In the genomic region with DNA sequence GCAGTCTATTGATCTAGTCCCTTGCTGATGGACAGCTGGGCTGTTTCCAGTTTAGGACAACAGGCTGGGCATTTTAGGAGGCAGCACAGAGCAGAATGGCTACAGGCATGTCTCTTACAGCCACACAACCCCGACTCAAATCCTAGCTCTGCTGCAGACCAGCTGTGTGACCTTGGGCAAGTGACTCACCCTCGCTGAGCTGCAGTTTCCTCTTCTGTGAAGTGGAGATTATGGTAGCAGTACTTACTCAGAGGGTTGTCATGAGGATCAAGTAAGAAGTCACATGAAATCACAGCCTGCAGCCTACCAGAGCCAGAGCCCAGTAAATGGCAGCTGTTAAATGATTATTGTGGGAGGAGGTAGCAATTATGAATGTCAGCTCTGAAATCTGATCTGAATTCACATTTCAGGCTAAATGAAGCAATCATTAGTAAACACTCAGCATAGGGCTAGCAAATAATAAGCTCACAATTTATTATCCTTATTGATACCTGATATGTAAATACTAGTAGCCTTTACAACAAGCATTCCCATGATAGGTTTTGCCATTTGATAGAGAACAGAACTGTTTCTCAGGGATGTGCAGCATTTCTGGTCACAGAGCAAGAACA, we compare ENCODE assay signal across 9 cellular contexts. TPM values are rescaled to one million over a fixed set of nuclear protein-coding genes. Genes with fewer than 3 reads are reported as not detected.
DNase-seq lines count a peak whose midpoint lies in the region; FAIRE-seq and TF ChIP-seq lines count a peak whose summit lies in the region.
"Had no signal": no experiment of that assay in that cellular context is flagged by ENCODE, and none has a peak within 500 bp of the region (broad histone marks: within the 10 kb centered on the region; RNA-seq: fewer than 3 reads in every experiment).

No MANE protein-coding gene starts in this region.

- H2AFZ ChIP-seq in endothelial cell of umbilical vein (ENCODE audit: low read depth, low read length), result no peak overlapping the region
- no peak overlapping the region for H2AFZ ChIP-seq in MM.1S (ENCODE audit: low read length)

- FAIRE-seq in endothelial cell of umbilical vein (lab: Jason Lieb, UNC) (peak; percentile 100), small intestine (lab: Jason Lieb, UNC) (no peak), D721Med (lab: Jason Lieb, UNC) (no peak)

- no peaks in the 10 kb centered on the region for H3K9me1 ChIP-seq in endothelial cell of umbilical vein (replicated peaks; ENCODE audit: control insufficient read depth, extremely low read depth, insufficient read depth, low read length)

- no TSS peak for BruUV-seq in endothelial cell of umbilical vein (replicated peaks; lab: Mats Ljungman, UMichigan)

- WGBS in small intestine, 3 donors, result 4 to 17% (median 6%) methylated on average over 2 of the region's 2 CpGs

- H3K27me3 ChIP-seq in endothelial cell of umbilical vein (ENCODE audit: control insufficient read depth in 2 of 2, insufficient read depth in 2 of 2, low read length in 2 of 2) (no peaks in the 10 kb centered on the region), small intestine (ENCODE audit: control insufficient read depth in 2 of 2, insufficient read depth in 2 of 2, low read length in 2 of 2) (no peaks in the 10 kb centered on the region), MM.1S (replicated peaks; ENCODE audit: insufficient read depth, low read length) (no peaks in the 10 kb centered on the region)

- CTCF ChIA-PET in RWPE1 (lab: Yijun Ruan, JAX), result interaction anchor here (1.1 kb wide), 1 partner anchor 9 kb away, joined by 4 read pairs; no protein-coding TSS in a partner anchor
- CTCF ChIA-PET in endothelial cell of umbilical vein (lab: Charles Lee), result interaction anchor here (0.8 to 2.8 kb wide), 11 partner anchors 9 to 318 kb away, joined by 3 to 17 read pairs (median 7); partner anchors contain the start of gene MYEOV

- H3K4me3 ChIP-seq in endothelial cell of umbilical vein (replicated peaks in 1 of 3; ENCODE audit: insufficient read depth in 1 of 3, low read depth in 1 of 3, low read length in 3 of 3), result no peak overlapping the region
- no peak overlapping the region for H3K4me3 ChIP-seq in small intestine (ENCODE audit: low read depth in 1 of 2, low read length in 2 of 2)
- no peak overlapping the region for H3K4me3 ChIP-seq in MM.1S (ENCODE audit: low read length)
- H3K4me3 ChIP-seq: breast epithelium had no signal

- no peaks in the 10 kb centered on the region for H3K9me2 ChIP-seq in MM.1S (replicated peaks; ENCODE audit: insufficient read depth, low read length)

- H4K20me1 ChIP-seq in endothelial cell of umbilical vein (replicated peaks; ENCODE audit: control insufficient read depth, extremely low read depth, insufficient read depth, low read length), result no peaks in the 10 kb centered on the region
- H4K20me1 ChIP-seq in MM.1S (ENCODE audit: insufficient read depth, low read length), result 0 out of 2 replicates have a peak, but pooled peaks cover 3% of the 10 kb centered on the region

- peak; percentile 73 for TF ChIP-seq POLR2A in endothelial cell of umbilical vein (IDR thresholded peaks at IDR 0.05; ENCODE audit: low read depth, low read length)

- no peak for TF ChIP-seq CTCF in GM13976 (IDR thresholded peaks at IDR 0.05; ENCODE audit: borderline replicate concordance, control extremely low read depth, extremely low read depth, insufficient read depth, missing control alignments)
- no peak for TF ChIP-seq CTCF in RWPE1 (conservative IDR thresholded peaks at IDR 0.05; ENCODE audit: low read depth)
- TF ChIP-seq CTCF in endothelial cell of umbilical vein (IDR thresholded peaks at IDR 0.05; ENCODE audit: extremely low read depth in 1 of 2, insufficient read depth in 1 of 2, low read depth in 1 of 2, low read length in 2 of 2), result no peak
- TF ChIP-seq CTCF in D721Med (IDR thresholded peaks at IDR 0.05; ENCODE audit: insufficient read depth, missing control alignments), result no peak
- TF ChIP-seq CTCF in MM.1S (IDR thresholded peaks at IDR 0.05; ENCODE audit: low read length), result no peak

- intact Hi-C loops in endothelial cell of umbilical vein (cut with micrococcal nuclease), result loop anchor here (1.0 to 2.0 kb wide), 5 partner anchors 30 to 290 kb away; no protein-coding TSS in a partner anchor

- POLR2A ChIA-PET in RWPE1 (lab: Yijun Ruan, JAX; ENCODE audit: low non-redundant PET) (no interaction called here), endothelial cell of umbilical vein (lab: Charles Lee) (interaction anchor here (0.7 to 1.3 kb wide), 5 partner anchors 12 to 95 kb away, joined by 3 to 9 read pairs (median 4); partner anchors contain the start of gene MYEOV)

- dilution Hi-C loops in endothelial cell of umbilical vein (cut with MboI; ENCODE audit: extremely low pct_ligation_motif_present, low sequenced_read_pairs), result no loop called here

- H3K27ac ChIP-seq in RWPE1 (peak overlapping the region; percentile 69), endothelial cell of umbilical vein (ENCODE audit: insufficient read depth, low read depth, low read length) (peak overlapping the region; percentile 90), small intestine (ENCODE audit: low read depth in 1 of 2, low read length in 1 of 2) (no peak overlapping the region), MM.1S (ENCODE audit: low read length) (no peak overlapping the region)
- H3K27ac ChIP-seq: breast epithelium had no signal

- H3K9me3 ChIP-seq in endothelial cell of umbilical vein (replicated peaks; ENCODE audit: control insufficient read depth, insufficient read depth, low read length), result no peaks in the 10 kb centered on the region
- no peaks in the 10 kb centered on the region for H3K9me3 ChIP-seq in small intestine (ENCODE audit: control insufficient read depth, low read depth)
- H3K9me3 ChIP-seq in MM.1S (replicated peaks; ENCODE audit: insufficient read depth, low read length), result no peaks in the 10 kb centered on the region

- H3K79me2 ChIP-seq in endothelial cell of umbilical vein (ENCODE audit: control insufficient read depth, insufficient read depth, low read length) (no peaks in the 10 kb centered on the region), MM.1S (ENCODE audit: low read length) (peaks cover 17% of the 10 kb centered on the region)

- in situ Hi-C loops in GM13976 (cut with MboI; ENCODE audit: low sequenced_read_pairs, unreplicated experiment), result no loop called here

- H3K4me1 ChIP-seq in endothelial cell of umbilical vein (ENCODE audit: control insufficient read depth, extremely low read depth, insufficient read depth, low read length), result peaks cover 47% of the 10 kb centered on the region
- H3K4me1 ChIP-seq in small intestine (ENCODE audit: control insufficient read depth in 2 of 2, insufficient read depth in 1 of 2, low read depth in 1 of 2, low read length in 1 of 2), result no peaks in the 10 kb centered on the region
- no peaks in the 10 kb centered on the region for H3K4me1 ChIP-seq in MM.1S (ENCODE audit: low read length)
- H3K4me1 ChIP-seq: breast epithelium had no signal

- H3K4me2 ChIP-seq in endothelial cell of umbilical vein (ENCODE audit: insufficient read depth, low read length) (peak overlapping the region; percentile 41), MM.1S (ENCODE audit: low read depth, low read length) (no peak overlapping the region)

- H3K36me3 ChIP-seq in endothelial cell of umbilical vein (ENCODE audit: control insufficient read depth in 2 of 2, extremely low read depth in 1 of 2, insufficient read depth in 2 of 2, low read length in 2 of 2), result no peaks in the 10 kb centered on the region
- H3K36me3 ChIP-seq in small intestine (ENCODE audit: control insufficient read depth in 2 of 2, insufficient read depth in 2 of 2, low read length in 2 of 2), result no peaks in the 10 kb centered on the region
- no peaks in the 10 kb centered on the region for H3K36me3 ChIP-seq in MM.1S (replicated peaks; ENCODE audit: insufficient read depth, low read length)
- H3K36me3 ChIP-seq: breast epithelium had no signal

- H3F3A ChIP-seq in MM.1S (ENCODE audit: insufficient read depth, low read length), result no peaks in the 10 kb centered on the region

- peak overlapping the region; percentile 61 for H3K9ac ChIP-seq in endothelial cell of umbilical vein (replicated peaks; ENCODE audit: extremely low read depth, insufficient read depth, low read length)
- H3K9ac ChIP-seq in MM.1S (ENCODE audit: low read length), result no peak overlapping the region

- DNase-seq in GM13976 (ENCODE audit: low spot score), result peak; percentile 15
- peak; percentile 72 for DNase-seq in RWPE1 (ENCODE audit: low spot score)
- DNase-seq in endothelial cell of umbilical vein (ENCODE audit: low read depth, low spot score), result peak; percentile 96
- DNase-seq in small intestine, result peak; percentile 36
- DNase-seq in D721Med (ENCODE audit: insufficient read length, low spot score), result no peak
- DNase-seq in MM.1S, result no peak
- no peak for DNase-seq in NCI-H2107 treated with DMSO at 0.1 percent for 48 hours (lab: John Stamatoyannopoulos, UW; ENCODE audit: unreplicated experiment)
- no peak for DNase-seq in iPS-NIHi11 (ENCODE audit: low spot score)

TF ChIP-seq in endothelial cell of umbilical vein, 7 proteins besides CTCF, POLR2A, EP300 and RAD21:
- no peak for TF ChIP-seq MAX (IDR thresholded peaks at IDR 0.05; ENCODE audit: insufficient read depth, insufficient read length)
- no peak for TF ChIP-seq EZH2 (IDR thresholded peaks at IDR 0.05; ENCODE audit: borderline replicate concordance, low read depth, low read length, severe bottlenecking)
- TF ChIP-seq MYC (IDR thresholded peaks at IDR 0.05; ENCODE audit: low read depth, low read length), result peak; percentile 68
- TF ChIP-seq JUN (IDR thresholded peaks at IDR 0.05; ENCODE audit: borderline replicate concordance, insufficient read depth, insufficient read length, low read depth), result peak; percentile 99
- TF ChIP-seq POLR2AphosphoS5 (IDR thresholded peaks at IDR 0.05; ENCODE audit: insufficient read depth, low read depth, low read length), result peak; percentile 98
- TF ChIP-seq FOS (IDR thresholded peaks at IDR 0.05; ENCODE audit: borderline replicate concordance, insufficient read depth, low read length), result peak; percentile 99
- peak; percentile 96 for TF ChIP-seq GATA2 (IDR thresholded peaks at IDR 0.05; ENCODE audit: insufficient read depth, insufficient read length, low read depth, low read length)

RNA-seq across cellular contexts. Expression of gene MYEOV, which starts 58.9 kb away (rescaled TPM):
- total RNA-seq in endothelial cell of umbilical vein, result 7.0 and 14.4 TPM in 2 replicates
- 3.8 TPM in 2 replicates for polyA plus RNA-seq in endothelial cell of umbilical vein
- 4.3 and 4.4 TPM in 2 replicates for polyA plus RNA-seq in endothelial cell of umbilical vein (2011; cell fraction: cytosol; rRNA removed)
- polyA plus RNA-seq in endothelial cell of umbilical vein (2011; cell fraction: nucleus; rRNA removed), result 4.6 and 6.6 TPM in 2 replicates
- polyA plus RNA-seq in endothelial cell of umbilical vein (2012), result 8.0 and 18.4 TPM in 2 replicates
- 3.2 and 11.9 TPM in 2 replicates for polyA minus RNA-seq in endothelial cell of umbilical vein
- not detected for polyA minus RNA-seq in endothelial cell of umbilical vein (2011; cell fraction: cytosol; rRNA and poly(A)+ RNA removed)
- polyA minus RNA-seq in endothelial cell of umbilical vein (2011; cell fraction: nucleus; rRNA and poly(A)+ RNA removed), result 3.0 and 4.4 TPM in 2 replicates
- 1 to 10 TPM in 2 of 3 donors, under 1 TPM in 1; 0.67 to 3.6 (median 2.4) TPM for polyA plus RNA-seq in small intestine

Comparison
In these comparisons a context has a peak if more than half of its experiments do, and no peak if none do; other contexts are left out.
1. DNase-seq: peak in GM13976 (single experiment), RWPE1 (single experiment), endothelial cell of umbilical vein (single experiment) and small intestine (single experiment); none in D721Med (single experiment), MM.1S (single experiment), NCI-H2107 treated with DMSO at 0.1 percent for 48 hours (single experiment) and iPS-NIHi11 (single experiment).
2. H3K27ac ChIP-seq: peak in RWPE1 (single experiment) and endothelial cell of umbilical vein (single experiment); none in small intestine (0 of 2) and MM.1S (single experiment).